In genomic region chr18:27412551-27412950, GRCh38 we compare ENCODE assay signal across 25 cellular contexts.
"Had no signal": no experiment of that assay in that cellular context is flagged by ENCODE, and none has a peak within 500 bp of the region (broad histone marks: within the 10 kb centered on the region; RNA-seq: fewer than 3 reads in every experiment).

No MANE protein-coding gene starts in this region.

- H3K4me3 ChIP-seq: coronary artery, esophagus muscularis mucosa, gastroesophageal sphincter, heart left ventricle, lower lobe of right lung, sigmoid colon, skin epidermis, suprapubic skin, transverse colon, upper lobe of right lung, uterus had no signal

- H3K27ac Mint-ChIP-seq: natural killer cell; stimulated activated naive B cell treated with anti-CD40 and anti-IgM and Interleukin-4, amounts not matched to agents 10 μg/mL and 1 μg/mL and 100 μg/mL, for 72 hours; stimulated activated naive CD8-positive, alpha-beta T cell treated with anti-CD3 and anti-CD28 coated beads, Interleukin-15, Interleukin-2, amounts not matched to agents 100 ng/mL and 50 ng/mL, for 24 hours had no signal

- H3K4me1 ChIP-seq: foreskin keratinocyte, lower lobe of right lung, parathyroid adenoma, suprapubic skin, upper lobe of right lung had no signal

- H3K9ac ChIP-seq: parathyroid adenoma had no signal

- H3K36me3 ChIP-seq: esophagus muscularis mucosa, gastroesophageal sphincter, heart left ventricle, lower lobe of right lung, sigmoid colon, suprapubic skin, transverse colon, upper lobe of right lung, uterus had no signal

- H3K9me3 ChIP-seq: esophagus muscularis mucosa, gastroesophageal sphincter, heart left ventricle, lower lobe of right lung, sigmoid colon, suprapubic skin, transverse colon, upper lobe of right lung, uterus had no signal

- ATAC-seq: gastroesophageal sphincter; heart left ventricle; left ventricle myocardium superior; lower lobe of right lung; natural killer cell; right cardiac atrium; stimulated activated naive B cell treated with anti-CD40 and anti-IgM and Interleukin-4, amounts not matched to agents 10 μg/mL and 1 μg/mL and 100 μg/mL, for 72 hours; upper lobe of right lung had no signal

- H3K27me3 Mint-ChIP-seq: progenitor cell of endocrine pancreas; stimulated activated naive B cell treated with anti-CD40 and anti-IgM and Interleukin-4, amounts not matched to agents 10 μg/mL and 1 μg/mL and 100 μg/mL, for 72 hours; stimulated activated naive CD8-positive, alpha-beta T cell treated with anti-CD3 and anti-CD28 coated beads, Interleukin-15, Interleukin-2, amounts not matched to agents 100 ng/mL and 50 ng/mL, for 24 hours had no signal

- H3K4me3 Mint-ChIP-seq: natural killer cell; neural crest cell; stimulated activated naive B cell treated with anti-CD40 and anti-IgM and Interleukin-4, amounts not matched to agents 10 μg/mL and 1 μg/mL and 100 μg/mL, for 72 hours; stimulated activated naive CD8-positive, alpha-beta T cell treated with anti-CD3 and anti-CD28 coated beads, Interleukin-15, Interleukin-2, amounts not matched to agents 100 ng/mL and 50 ng/mL, for 24 hours had no signal

- H3K27ac ChIP-seq: coronary artery, lower lobe of right lung, parathyroid adenoma, suprapubic skin, transverse colon, upper lobe of right lung, uterus had no signal

- H2AFZ ChIP-seq: parathyroid adenoma had no signal

- H3K79me2 ChIP-seq: parathyroid adenoma had no signal

- H3K36me3 Mint-ChIP-seq: natural killer cell; stimulated activated naive B cell treated with anti-CD40 and anti-IgM and Interleukin-4, amounts not matched to agents 10 μg/mL and 1 μg/mL and 100 μg/mL, for 72 hours had no signal

- H3K4me1 Mint-ChIP-seq: natural killer cell; stimulated activated naive B cell treated with anti-CD40 and anti-IgM and Interleukin-4, amounts not matched to agents 10 μg/mL and 1 μg/mL and 100 μg/mL, for 72 hours had no signal

- DNase-seq: dermis blood vessel endothelial cell; effector memory CD4-positive, alpha-beta T cell; heart left ventricle; hippocampal formation; left ventricle myocardium superior; lower lobe of right lung; natural killer cell; right cardiac atrium; sigmoid colon; stimulated activated CD4-positive, alpha-beta T cell treated with anti-CD3 and anti-CD28 coated beads, Interleukin-15, amount 100 ng/mL, for 24 hours; stimulated activated CD4-positive, alpha-beta T cell treated with anti-CD3 and anti-CD28 coated beads, Interleukin-2, amount 100 ng/mL, for 48 hours; stimulated activated naive B cell treated with anti-CD40 and anti-IgM and Interleukin-4, amounts not matched to agents 10 μg/mL and 1 μg/mL and 100 μg/mL, for 72 hours; transverse colon; upper lobe of right lung; uterus had no signal

- H3K27me3 ChIP-seq: esophagus muscularis mucosa, foreskin keratinocyte, gastroesophageal sphincter, heart left ventricle, sigmoid colon, suprapubic skin, transverse colon, upper lobe of right lung, uterus had no signal
